Comparison of ENCODE assay signal across 8 cellular contexts in the genomic region with DNA sequence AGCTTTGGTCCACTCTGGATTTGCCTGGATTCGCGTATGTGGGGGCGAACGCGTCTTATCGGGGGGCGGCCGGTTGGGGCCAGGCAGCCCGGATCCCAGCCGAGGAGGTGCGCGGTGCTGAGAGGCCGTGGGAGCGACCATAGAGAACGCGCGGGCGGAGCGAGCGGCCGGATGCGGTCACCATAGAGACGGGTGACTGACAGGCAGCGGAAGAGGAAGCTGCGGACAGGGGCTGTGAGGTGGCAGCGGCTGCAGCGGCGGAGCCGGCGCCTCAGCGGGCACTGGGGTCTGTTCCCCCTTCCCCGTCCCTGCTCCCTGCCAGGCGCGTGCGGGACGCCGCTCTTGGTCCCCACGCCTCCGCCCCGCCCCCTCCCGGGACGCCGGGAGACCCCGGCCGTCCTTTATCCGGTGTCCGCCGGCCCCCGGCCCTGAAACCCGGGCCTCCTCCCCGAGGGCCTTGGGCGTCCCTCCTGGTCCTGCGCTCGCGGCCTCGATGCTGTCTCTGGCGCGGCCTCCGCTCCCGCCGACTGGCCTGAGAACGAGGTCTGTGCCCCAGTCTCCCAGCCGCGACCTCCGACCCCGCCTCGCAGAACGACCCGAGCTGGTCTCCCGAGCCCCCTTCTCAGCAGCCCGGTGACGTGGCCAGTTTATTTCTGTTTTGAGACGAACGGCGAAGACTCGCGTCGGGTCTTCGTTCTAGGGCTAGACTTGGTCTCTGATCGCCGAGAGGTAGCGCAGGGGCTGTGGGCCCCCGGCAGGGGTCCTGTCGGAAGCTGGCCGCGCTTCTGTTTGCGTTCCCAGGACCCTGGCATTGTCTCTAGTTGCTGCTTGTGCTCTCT. TPM values are rescaled to one million over a fixed set of nuclear protein-coding genes. Genes with fewer than 3 reads are reported as not detected.
DNase-seq lines count a peak whose midpoint lies in the region; ATAC-seq, FAIRE-seq and TF ChIP-seq lines count a peak whose summit lies in the region.

A gene with protein sequence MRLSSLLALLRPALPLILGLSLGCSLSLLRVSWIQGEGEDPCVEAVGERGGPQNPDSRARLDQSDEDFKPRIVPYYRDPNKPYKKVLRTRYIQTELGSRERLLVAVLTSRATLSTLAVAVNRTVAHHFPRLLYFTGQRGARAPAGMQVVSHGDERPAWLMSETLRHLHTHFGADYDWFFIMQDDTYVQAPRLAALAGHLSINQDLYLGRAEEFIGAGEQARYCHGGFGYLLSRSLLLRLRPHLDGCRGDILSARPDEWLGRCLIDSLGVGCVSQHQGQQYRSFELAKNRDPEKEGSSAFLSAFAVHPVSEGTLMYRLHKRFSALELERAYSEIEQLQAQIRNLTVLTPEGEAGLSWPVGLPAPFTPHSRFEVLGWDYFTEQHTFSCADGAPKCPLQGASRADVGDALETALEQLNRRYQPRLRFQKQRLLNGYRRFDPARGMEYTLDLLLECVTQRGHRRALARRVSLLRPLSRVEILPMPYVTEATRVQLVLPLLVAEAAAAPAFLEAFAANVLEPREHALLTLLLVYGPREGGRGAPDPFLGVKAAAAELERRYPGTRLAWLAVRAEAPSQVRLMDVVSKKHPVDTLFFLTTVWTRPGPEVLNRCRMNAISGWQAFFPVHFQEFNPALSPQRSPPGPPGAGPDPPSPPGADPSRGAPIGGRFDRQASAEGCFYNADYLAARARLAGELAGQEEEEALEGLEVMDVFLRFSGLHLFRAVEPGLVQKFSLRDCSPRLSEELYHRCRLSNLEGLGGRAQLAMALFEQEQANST (plus strand): TSS at position 212 of the 839 bp plus-strand sequence. CDS start 1,529 bp downstream, outside the sequence.

- H3K9me3 ChIP-seq in NT2/D1 (ENCODE audit: insufficient read depth, low read length) (no peaks in the 10 kb centered on the region), H1 (ENCODE audit: insufficient read depth in 2 of 2, low read depth in 1 of 2, low read length in 1 of 2) (no peaks in the 10 kb centered on the region)

- peaks cover 4 to 23% of the 10 kb centered on the region in 2 experiments; a peak in 3 of 4 replicates for H3K79me2 ChIP-seq in H1 (ENCODE audit: control insufficient read depth in 1 of 2, insufficient read depth in 2 of 2, low read length in 2 of 2)

- H3K9ac ChIP-seq in NT2/D1 (ENCODE audit: insufficient read length, low read depth) = peak within 1 kb of the TSS; percentile 86
- peak within 1 kb of the TSS; percentile 53 to 70 (median 61) for H3K9ac ChIP-seq in H1 (replicated peaks in 1 of 4; ENCODE audit: extremely low read depth in 1 of 4, low read depth in 3 of 4, low read length in 3 of 4)

- TF ChIP-seq EP300 in H1 (IDR thresholded peaks at IDR 0.05; ENCODE audit: borderline replicate concordance in 1 of 2, low read depth in 2 of 2, low read length in 2 of 2) = no peak

- H3K23ac ChIP-seq in H1 (ENCODE audit: insufficient read length) = peak within 1 kb of the TSS; percentile 12

- H3K27me3 ChIP-seq in HL-60 (ENCODE audit: insufficient read depth, poor library complexity, severe bottlenecking) = no peaks in the 10 kb centered on the region
- no peaks in the 10 kb centered on the region for H3K27me3 ChIP-seq in NT2/D1 (ENCODE audit: insufficient read depth, insufficient read length)
- no peaks in the 10 kb centered on the region for H3K27me3 ChIP-seq in H1 (replicated peaks in 1 of 4; ENCODE audit: control insufficient read depth in 3 of 4, extremely low read depth in 1 of 4, insufficient read depth in 3 of 4, low read length in 3 of 4)

- peak; percentile 99 for ATAC-seq in GM19463 (IDR thresholded peaks at IDR 0.05; ENCODE audit: unreplicated experiment)
- peak; percentile 89 for ATAC-seq in activated CD8-positive, alpha-beta memory T cell treated with anti-CD3 and anti-CD28 coated beads, Interleukin-2, amount 10 ng/mL, durations not matched to agents 7 days and 5 days

- H3K4me1 ChIP-seq in NT2/D1 (ENCODE audit: insufficient read depth, insufficient read length) (no peaks in the 10 kb centered on the region), H1 (replicated peaks in 1 of 4; ENCODE audit: control insufficient read depth in 3 of 4, insufficient read depth in 4 of 4, low read length in 3 of 4) (peaks cover 4 to 9% (median 6%) of the 10 kb centered on the region in 4 experiments; a peak in 5 of 7 replicates)

- peak within 1 kb of the TSS; percentile 53; the same call in 1 of the 2 replicates for H2AK5ac ChIP-seq in H1 (ENCODE audit: low read depth, low read length)

- H2BK120ac ChIP-seq in H1 (replicated peaks; ENCODE audit: low read depth, low read length) = no peak within 1 kb of the TSS

- H3K4ac ChIP-seq in H1 (replicated peaks; ENCODE audit: insufficient read length, low read depth, low read length) = peak within 1 kb of the TSS; percentile 81

- peaks cover 14% of the 10 kb centered on the region for H3K23me2 ChIP-seq in H1 (ENCODE audit: low read depth, low read length)

- H3K14ac ChIP-seq in H1 (ENCODE audit: insufficient read length) = no peak within 1 kb of the TSS

- peak within 1 kb of the TSS; percentile 68; the same call in 1 of the 2 replicates for H2BK5ac ChIP-seq in H1 (ENCODE audit: low read depth, low read length)

- H3K36me3 Mint-ChIP-seq in activated CD8-positive, alpha-beta memory T cell treated with anti-CD3 and anti-CD28 coated beads, Interleukin-2, amount 10 ng/mL, durations not matched to agents 7 days and 5 days = peaks cover 12% of the 10 kb centered on the region

- H3K27ac ChIP-seq in HL-60 (replicated peaks) (peak within 1 kb of the TSS; percentile 79), H1 (ENCODE audit: low read depth, low read length) (no peak within 1 kb of the TSS; the same call in 1 of the 2 replicates)

- TF ChIP-seq CTCF in HL-60 (IDR thresholded peaks at IDR 0.05; ENCODE audit: insufficient read depth, low read length) (no peak), H1 (IDR thresholded peaks at IDR 0.05; ENCODE audit: control extremely low read depth in 1 of 3, insufficient read depth in 1 of 3, low read depth in 1 of 3, low read length in 3 of 3) (no peak)

- H2BK12ac ChIP-seq in H1 (ENCODE audit: low read depth, low read length) = no peak within 1 kb of the TSS

- TF ChIP-seq POLR2A in H1 (IDR thresholded peaks at IDR 0.05; ENCODE audit: control extremely low read depth in 1 of 2, low read depth in 2 of 2, low read length in 2 of 2) = peak in 1 of 2 experiments; percentile 75; a peak in 2 of 3 replicates

- H3K4me2 ChIP-seq in H1 (ENCODE audit: insufficient read depth in 1 of 2, low read depth in 2 of 2, low read length in 2 of 2) = peak within 1 kb of the TSS; percentile 75 to 94

- CTCF ChIA-PET in activated CD8-positive, alpha-beta memory T cell treated with anti-CD3 and anti-CD28 coated beads, Interleukin-2, amount 10 ng/mL, durations not matched to agents 7 days and 5 days (lab: Charles Lee) = interaction anchor here (0.8 to 4.7 kb wide), 8 partner anchors 12 to 270 kb away, joined by 3 to 47 read pairs (median 3); partner anchors contain the start of gene ABCB8
- CTCF ChIA-PET in H1 (lab: Charles Lee; ENCODE audit: partially characterized antibody) = interaction anchor here (0.6 to 6.8 kb wide), 6 partner anchors 12 to 166 kb away, joined by 3 to 71 read pairs (median 3); no protein-coding TSS in a partner anchor

- H2BK20ac ChIP-seq in H1 (ENCODE audit: low read length) = no peak within 1 kb of the TSS

- H3K4me3 Mint-ChIP-seq in activated CD8-positive, alpha-beta memory T cell treated with anti-CD3 and anti-CD28 coated beads, Interleukin-2, amount 10 ng/mL, durations not matched to agents 7 days and 5 days = peak within 1 kb of the TSS; percentile 100

- FAIRE-seq in H1 (lab: Jason Lieb, UNC) = no peak

- H3K4me3 ChIP-seq in HL-60 (replicated peaks; ENCODE audit: insufficient read depth, low read length) (peak within 1 kb of the TSS; percentile 93), NT2/D1 (ENCODE audit: insufficient read length, low read depth) (peak within 1 kb of the TSS; percentile 88), H1 (ENCODE audit: extremely low read depth in 1 of 4, insufficient read depth in 2 of 4, low read depth in 3 of 4, low read length in 4 of 4) (peak within 1 kb of the TSS; percentile 72 to 96 (median 90))

- H2BK15ac ChIP-seq in H1 (ENCODE audit: low read length) = no peak within 1 kb of the TSS

- no peak for TF ChIP-seq RAD21 in H1 (IDR thresholded peaks at IDR 0.05 in 1 of 2, conservative IDR thresholded peaks at IDR 0.05 in 1 of 2; ENCODE audit: low read depth in 2 of 2, low read length in 2 of 2)

- H3K36me3 ChIP-seq in NT2/D1 (ENCODE audit: insufficient read depth, insufficient read length, low read length) = peaks cover 38% of the 10 kb centered on the region
- peaks cover 8 to 18% (median 11%) of the 10 kb centered on the region in 4 experiments; a peak in 7 of 8 replicates for H3K36me3 ChIP-seq in H1 (ENCODE audit: control insufficient read depth in 2 of 4, insufficient read depth in 4 of 4, low read length in 3 of 4)

- H3K79me1 ChIP-seq in H1 (ENCODE audit: low read depth, low read length) = peaks cover 11% of the 10 kb centered on the region

- H3K27ac Mint-ChIP-seq in activated CD8-positive, alpha-beta memory T cell treated with anti-CD3 and anti-CD28 coated beads, Interleukin-2, amount 10 ng/mL, durations not matched to agents 7 days and 5 days = peak within 1 kb of the TSS; percentile 100

- peak within 1 kb of the TSS; percentile 81 for H4K8ac ChIP-seq in H1 (ENCODE audit: extremely low read depth, insufficient read depth, low read length)

- 2% methylated on average over 58 of the region's 87 CpGs; no CpG with 5 or more reads in 1 of the 2 experiments for WGBS in H1 (ENCODE audit: extremely low coverage in 1 of 2, insufficient coverage in 1 of 2, insufficient read length in 1 of 2, insufficient replicate concordance in 2 of 2, low coverage in 1 of 2, low lambda C conversion rate in 2 of 2, missing lambda C conversion rate in 1 of 2), 2 experiments

- POLR2A ChIA-PET in H1 (lab: Charles Lee; ENCODE audit: partially characterized antibody) = interaction anchor here (0.5 to 2.9 kb wide), 5 partner anchors 10 to 84 kb away, joined by 3 to 16 read pairs (median 4); no protein-coding TSS in a partner anchor

- H4K5ac ChIP-seq in H1 (ENCODE audit: insufficient read length, low read depth, low read length) = peak within 1 kb of the TSS; percentile 69

- peaks cover 0 to 9% of the 10 kb centered on the region in 2 experiments for H4K20me1 ChIP-seq in H1 (replicated peaks in 1 of 2; ENCODE audit: control insufficient read depth in 1 of 2, insufficient read depth in 2 of 2, low read length in 2 of 2)

- no peaks in the 10 kb centered on the region for H3K27me3 Mint-ChIP-seq in activated CD8-positive, alpha-beta memory T cell treated with anti-CD3 and anti-CD28 coated beads, Interleukin-2, amount 10 ng/mL, durations not matched to agents 7 days and 5 days

- H3K9me3 Mint-ChIP-seq in activated CD8-positive, alpha-beta memory T cell treated with anti-CD3 and anti-CD28 coated beads, Interleukin-2, amount 10 ng/mL, durations not matched to agents 7 days and 5 days (ENCODE audit: low read depth) = no peaks in the 10 kb centered on the region

- peak within 1 kb of the TSS; percentile 63 for H3K56ac ChIP-seq in H1 (replicated peaks; ENCODE audit: insufficient read length, low read depth, low read length)

- H3K18ac ChIP-seq in H1 (ENCODE audit: extremely low read depth, low read length) = peak within 1 kb of the TSS; percentile 78; the same call in 1 of the 2 replicates

- H2AFZ ChIP-seq in H1 (ENCODE audit: low read length) = peak within 1 kb of the TSS; percentile 47

- peak; percentile 90 for DNase-seq in COLO668 (lab: John Stamatoyannopoulos, UW; ENCODE audit: unreplicated experiment)
- DNase-seq in HL-60 (ENCODE audit: low read depth in 1 of 2, low spot score in 1 of 2) = peak; percentile 86 to 94
- peak; percentile 64 for DNase-seq in NT2/D1 (ENCODE audit: low read depth, low spot score)
- peak; percentile 96 for DNase-seq in activated CD8-positive, alpha-beta memory T cell treated with anti-CD3 and anti-CD28 coated beads, Interleukin-2, amount 10 ng/mL, durations not matched to agents 7 days and 5 days
- peak in 1 of 2 experiments; percentile 93 for DNase-seq in H1 (ENCODE audit: low read depth in 1 of 2, low spot score in 2 of 2)
- DNase-seq in mesenteric fat pad (ENCODE audit: low spot score) = peak; percentile 98
- DNase-seq in stimulated activated CD8-positive, alpha-beta memory T cell treated with anti-CD3 and anti-CD28 coated beads, Interleukin-15, amount 100 ng/mL, for 24 hours (ENCODE audit: low read depth) = peak; percentile 82

- H3K4me1 Mint-ChIP-seq in activated CD8-positive, alpha-beta memory T cell treated with anti-CD3 and anti-CD28 coated beads, Interleukin-2, amount 10 ng/mL, durations not matched to agents 7 days and 5 days = peaks cover 33% of the 10 kb centered on the region

- H4K91ac ChIP-seq in H1 (replicated peaks; ENCODE audit: insufficient read length, low read length) = peak within 1 kb of the TSS; percentile 61

RNA-seq across cellular contexts. Expression of the gene that starts here (rescaled TPM):
- 10 to 100 TPM; 46.1 to 46.8 TPM for total RNA-seq in activated CD8-positive, alpha-beta memory T cell treated with anti-CD3 and anti-CD28 coated beads, Interleukin-2, amount 10 ng/mL, durations not matched to agents 7 days and 5 days
- 20.6 and 20.8 TPM in 2 replicates for total RNA-seq in H1 (2021; fragmentation: NEBNext Ultra II Directional; extraction: Animal tissue kit (Norgen Biotek cat#: 25700))
- 14.4 and 20.0 TPM in 2 replicates for polyA plus RNA-seq in H1 (2011; rRNA removed)
- 14.8 TPM for polyA plus RNA-seq in H1 (2011; cell fraction: cytosol; rRNA removed)
- 58.8 TPM for polyA plus RNA-seq in H1 (2011; cell fraction: nucleus; rRNA removed)
- polyA plus RNA-seq in H1 (2012, experiment 1 of 2) = 9.2 to 13.6 TPM (median 11.2 TPM) in 4 replicates
- 11.2 TPM for polyA plus RNA-seq in H1 (2012, experiment 2 of 2)
- 18.0 TPM for polyA plus RNA-seq in H1 (2013, experiment 1 of 2)
- polyA plus RNA-seq in H1 (2013, experiment 2 of 2) = 16.2 TPM
- 11.1 and 11.4 TPM in 2 replicates for polyA minus RNA-seq in H1 (2011; rRNA and poly(A)+ RNA removed)
- polyA minus RNA-seq in H1 (2011; cell fraction: cytosol; rRNA and poly(A)+ RNA removed) = 12.2 TPM
- polyA minus RNA-seq in H1 (2011; cell fraction: nucleus; rRNA and poly(A)+ RNA removed) = 30.6 TPM
- 42.1 TPM for total RNA-seq in mesenteric fat pad
